1 cellular context compared by ENCODE assay signal in genomic region chr4:151291485-151291884, GRCh38.
TF ChIP-seq lines count a peak whose summit lies in the region.

No MANE protein-coding gene starts in this region.

TF ChIP-seq in IMR-90, 13 proteins besides CTCF, POLR2A, EP300 and RAD21:
- no peak for TF ChIP-seq MAFK (IDR thresholded peaks at IDR 0.05; ENCODE audit: low read depth, low read length)
